8 cellular contexts compared by ENCODE assay signal in genomic region chr1:204989266-204990058, GRCh38. TPM values are rescaled to one million over a fixed set of nuclear protein-coding genes. Genes with fewer than 3 reads are reported as not detected.
A peak's percentile ranks its signal among the peaks of the same experiment; 100 is the strongest.
DNase-seq lines count a peak whose midpoint lies in the region; ATAC-seq and TF ChIP-seq lines count a peak whose summit lies in the region.

No MANE protein-coding gene starts in this region.

- no peak overlapping the region for H3K27ac ChIP-seq in foreskin keratinocyte
- peak overlapping the region; percentile 75 to 90 (median 80) for H3K27ac ChIP-seq in tibial nerve

- H3K36me3 ChIP-seq in Loucy (ENCODE audit: insufficient read depth, low read length) (no peaks in the 10 kb centered on the region), tibial nerve (peaks cover 0 to 8% (median 0%) of the 10 kb centered on the region in 3 donors)

- no peaks in the 10 kb centered on the region; the same call in 1 of the 2 replicates for H3K79me2 ChIP-seq in Loucy (ENCODE audit: insufficient read depth, low read length)

- no peaks in the 10 kb centered on the region for H3K9me2 ChIP-seq in Loucy (replicated peaks; ENCODE audit: low read depth, low read length)

- no peak for TF ChIP-seq POLR2A in tibial nerve (IDR thresholded peaks at IDR 0.05)

- 27 to 41% methylated on average over 14 to 16 of the region's 16 CpGs for WGBS in tibial nerve, 2 donors

- H3K9me3 ChIP-seq in Loucy (ENCODE audit: insufficient read depth, low read depth, low read length): no peaks in the 10 kb centered on the region
- H3K9me3 ChIP-seq in tibial nerve: no peaks in the 10 kb centered on the region

- no peaks in the 10 kb centered on the region for H3K27me3 ChIP-seq in Loucy (ENCODE audit: insufficient read depth, low read length, poor library complexity, severe bottlenecking)
- H3K27me3 ChIP-seq in foreskin keratinocyte: peaks cover 28% of the 10 kb centered on the region
- H3K27me3 ChIP-seq in tibial nerve: no peaks in the 10 kb centered on the region

- no peaks in the 10 kb centered on the region for H3F3A ChIP-seq in Loucy (ENCODE audit: low read depth)

- TF ChIP-seq CTCF in Loucy (conservative IDR thresholded peaks at IDR 0.05; ENCODE audit: low read length) (peak; percentile 96), foreskin keratinocyte (conservative IDR thresholded peaks at IDR 0.05) (peak; percentile 98), tibial nerve (IDR thresholded peaks at IDR 0.05) (peak; percentile 88 to 98 (median 94))

- H3K9ac ChIP-seq in Loucy (ENCODE audit: low read depth, low read length, poor library complexity, severe bottlenecking): peak overlapping the region; percentile 7

- peak in 1 of 2 donors; percentile 34 for TF ChIP-seq EP300 in tibial nerve (IDR thresholded peaks at IDR 0.05)

- no peak overlapping the region for H3K4me3 ChIP-seq in Loucy (ENCODE audit: low read length, poor library complexity, severe bottlenecking)
- no peak overlapping the region for H3K4me3 ChIP-seq in tibial nerve

- H3K4me1 ChIP-seq in Loucy (ENCODE audit: insufficient read depth, low read length, poor library complexity, severe bottlenecking) (peaks cover 67% of the 10 kb centered on the region), foreskin keratinocyte (no peaks in the 10 kb centered on the region), tibial nerve (peaks cover 0 to 45% (median 16%) of the 10 kb centered on the region in 4 donors)

- no peak overlapping the region for H3K4me2 ChIP-seq in Loucy (ENCODE audit: low read depth, low read length, poor library complexity, severe bottlenecking)

- no peak overlapping the region for H2AFZ ChIP-seq in Loucy (ENCODE audit: low read length)

- peak; percentile 75 for ATAC-seq in foreskin keratinocyte

- H4K20me1 ChIP-seq in Loucy (ENCODE audit: insufficient read depth, low read length, poor library complexity, severe bottlenecking): no peaks in the 10 kb centered on the region

- DNase-seq in EH (ENCODE audit: low read depth) (peak; percentile 71), RKO (ENCODE audit: low spot score) (peak; percentile 83), foreskin keratinocyte (peak; percentile 42 to 66), nucleus accumbens (lab: John Stamatoyannopoulos, UW) (peak; percentile 23 to 96 (median 79)), tibial nerve (ENCODE audit: low spot score in 2 of 2) (peak; percentile 24 to 63), GF-D8 (lab: John Stamatoyannopoulos, UW) (no peak)
- peak; percentile 76 for DNase-seq in activated effector memory CD4-positive, alpha-beta T cell treated with anti-CD3 and anti-CD28 coated beads, Interleukin-2, amount 50 U/mL, for 16 hours

RNA-seq across cellular contexts. Expression of gene CNTN2, which starts 53.5 kb away (rescaled TPM):
- total RNA-seq in foreskin keratinocyte (not detected in 2 replicates), tibial nerve (10 to 100 TPM in 2 of 4 donors, 1 to 10 TPM in 2; 6.1 to 22.2 (median 12.2) TPM)
- polyA plus RNA-seq in foreskin keratinocyte: not detected in 2 replicates
